1 cellular context compared by ENCODE assay signal in the genomic region with DNA sequence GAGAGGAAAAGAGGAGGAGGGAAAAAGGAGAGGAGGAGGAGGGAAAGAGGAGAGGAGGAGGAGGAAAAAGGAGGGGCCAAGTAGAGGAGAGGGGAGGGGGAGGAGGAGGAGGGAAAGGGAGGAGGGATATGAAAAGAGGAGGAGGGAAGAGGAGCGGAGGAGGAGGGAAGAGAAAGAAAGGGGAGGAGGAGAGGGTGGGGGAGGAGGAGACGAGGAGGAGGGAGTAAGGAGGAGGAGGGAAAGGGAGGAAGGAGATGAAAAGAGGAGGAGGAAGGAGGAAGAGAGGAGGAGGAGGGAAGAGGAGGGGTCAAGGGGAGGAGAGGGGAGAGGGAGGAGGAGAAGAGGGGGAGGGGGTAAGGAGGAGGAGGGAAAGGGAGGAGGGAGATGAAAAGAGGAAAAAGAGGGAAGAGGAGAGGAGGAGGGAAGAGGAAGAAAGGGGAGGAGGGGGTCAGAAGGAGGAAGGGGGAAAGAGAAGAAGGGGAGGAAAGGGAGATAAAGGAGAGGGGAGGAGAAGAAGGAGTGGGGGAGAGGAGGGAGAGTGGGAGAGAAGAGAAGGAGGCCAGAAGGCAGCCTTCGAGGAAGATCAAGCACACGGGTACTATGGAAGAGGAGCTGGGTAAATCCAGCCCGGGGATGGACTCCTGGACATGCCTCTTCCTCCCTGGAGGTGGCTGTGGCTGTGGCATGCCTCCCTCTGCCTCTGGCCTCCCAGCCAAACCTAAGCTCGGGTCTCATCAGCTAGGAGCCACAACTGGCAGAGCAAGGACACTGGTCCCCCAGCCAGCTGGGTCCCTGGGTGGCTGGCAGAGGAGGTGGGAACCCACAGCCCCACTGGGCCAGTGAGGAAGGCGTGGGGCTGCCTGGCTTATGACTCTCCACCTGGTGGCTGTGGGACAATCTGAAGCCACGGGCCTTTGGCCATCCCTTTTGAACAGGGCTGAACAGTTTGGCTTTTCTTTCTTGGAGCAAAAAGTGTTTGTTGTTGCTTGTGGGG.
TF ChIP-seq lines count a peak whose summit lies in the region.

No MANE protein-coding gene starts in this region.

TF ChIP-seq in HCT116, 20 proteins besides CTCF, POLR2A, EP300 and RAD21:
- no peak for TF ChIP-seq FOSL1 (IDR thresholded peaks at IDR 0.05; ENCODE audit: low read depth)
- no peak for TF ChIP-seq SIN3A (IDR thresholded peaks at IDR 0.05; ENCODE audit: low read depth)
- no peak for TF ChIP-seq EZH2 (IDR thresholded peaks at IDR 0.05)
- TF ChIP-seq EGR1 (IDR thresholded peaks at IDR 0.05; ENCODE audit: low read depth) = no peak
